In genomic region chr2:231427116-231427515, GRCh38 we compare ENCODE assay signal across 25 cellular contexts. TPM values are rescaled to one million over a fixed set of nuclear protein-coding genes. Genes with fewer than 3 reads are reported as not detected.
"Had no signal": no experiment of that assay in that cellular context is flagged by ENCODE, and none has a peak within 500 bp of the region (broad histone marks: within the 10 kb centered on the region; RNA-seq: fewer than 3 reads in every experiment).

No MANE protein-coding gene starts in this region.

- H3K27ac ChIP-seq: heart left ventricle, neutrophil, psoas muscle, right lobe of liver, testis, tibial nerve, upper lobe of right lung, vagina had no signal

- H3K36me3 ChIP-seq: heart left ventricle, neutrophil, right lobe of liver, tibial nerve, upper lobe of right lung, vagina had no signal

- DNase-seq: cortex of kidney; heart left ventricle; hypothalamus; left colon; left ventricle myocardium superior; mesenchymal stem cell; midbrain; nephron progenitor cell; psoas muscle; retina; right lobe of liver; stimulated activated CD4-positive, alpha-beta T cell treated with anti-CD3 and anti-CD28 coated beads, Interleukin-4, amount 100 ng/mL, for 1 hour; stimulated activated CD8-positive, alpha-beta memory T cell treated with anti-CD3 and anti-CD28 coated beads, Interleukin-4, amount 100 ng/mL, for 48 hours; testis; upper lobe of right lung had no signal

- H3K4me3 Mint-ChIP-seq: nephron progenitor cell; stimulated activated memory B cell treated with anti-CD40 and anti-IgM and Interleukin-4, amounts not matched to agents 10 μg/mL and 1 μg/mL and 100 μg/mL, for 72 hours; stimulated activated naive CD8-positive, alpha-beta T cell treated with anti-CD3 and anti-CD28 coated beads, Interleukin-15, Interleukin-2, amounts not matched to agents 100 ng/mL and 50 ng/mL, for 24 hours had no signal

- H3K9me3 ChIP-seq: heart left ventricle, neutrophil, psoas muscle, right lobe of liver, testis, upper lobe of right lung, vagina had no signal

- H3K4me1 ChIP-seq: heart left ventricle, psoas muscle, right lobe of liver, testis, tibial nerve, upper lobe of right lung, vagina had no signal

- H3K4me3 ChIP-seq: heart left ventricle, lung, psoas muscle, right lobe of liver, testis, tibial nerve, upper lobe of right lung, vagina had no signal

- H3K27ac Mint-ChIP-seq: nephron progenitor cell; stimulated activated memory B cell treated with anti-CD40 and anti-IgM and Interleukin-4, amounts not matched to agents 10 μg/mL and 1 μg/mL and 100 μg/mL, for 72 hours; stimulated activated naive CD8-positive, alpha-beta T cell treated with anti-CD3 and anti-CD28 coated beads, Interleukin-15, Interleukin-2, amounts not matched to agents 100 ng/mL and 50 ng/mL, for 24 hours had no signal

- FAIRE-seq: endometrium, frontal cortex, keratinocyte had no signal

- ATAC-seq: esophagus mucosa; heart left ventricle; left colon; left ventricle myocardium superior; psoas muscle; right lobe of liver; stimulated activated memory B cell treated with anti-CD40 and anti-IgM and Interleukin-4, amounts not matched to agents 10 μg/mL and 1 μg/mL and 100 μg/mL, for 72 hours; upper lobe of right lung had no signal

- H3K27me3 Mint-ChIP-seq: stimulated activated naive CD8-positive, alpha-beta T cell treated with anti-CD3 and anti-CD28 coated beads, Interleukin-15, Interleukin-2, amounts not matched to agents 100 ng/mL and 50 ng/mL, for 24 hours had no signal

- H3K4me1 Mint-ChIP-seq: stimulated activated memory B cell treated with anti-CD40 and anti-IgM and Interleukin-4, amounts not matched to agents 10 μg/mL and 1 μg/mL and 100 μg/mL, for 72 hours had no signal

- H3K27me3 ChIP-seq: heart left ventricle, neutrophil, right lobe of liver, testis, tibial nerve, upper lobe of right lung, vagina had no signal

RNA-seq across cellular contexts. Expression of gene B3GNT7, which starts 31.6 kb away (rescaled TPM):
- polyA plus RNA-seq: keratinocyte had no signal
